Comparison of ENCODE assay signal across 24 cellular contexts in genomic region chrX:106931831-106932491, GRCh38. TPM values are rescaled to one million over a fixed set of nuclear protein-coding genes. Genes with fewer than 3 reads are reported as not detected.
A peak's percentile ranks its signal among the peaks of the same experiment; 100 is the strongest.
DNase-seq lines count a peak whose midpoint lies in the region; ATAC-seq and TF ChIP-seq lines count a peak whose summit lies in the region.
"Had no signal": no experiment of that assay in that cellular context is flagged by ENCODE, and none has a peak within 500 bp of the region (broad histone marks: within the 10 kb centered on the region; RNA-seq: fewer than 3 reads in every experiment).

No MANE protein-coding gene starts in this region.

- intact Hi-C loops in sciatic nerve (cut with DNase I), result no loop called here

- no peaks in the 10 kb centered on the region for H3K36me3 ChIP-seq in Peyer's patch
- H3K36me3 ChIP-seq: esophagus muscularis mucosa, left lung, right atrium auricular region had no signal

- peak; percentile 66 for ATAC-seq in sciatic nerve
- ATAC-seq: stimulated activated naive B cell treated with anti-CD40 and anti-IgM and Interleukin-4, amounts not matched to agents 10 μg/mL and 1 μg/mL and 100 μg/mL, for 72 hours had no signal

- H3K9me3 ChIP-seq in Peyer's patch, result no peaks in the 10 kb centered on the region
- H3K9me3 ChIP-seq: esophagus muscularis mucosa, left lung, right atrium auricular region had no signal

- peak overlapping the region in 1 of 4 donors; percentile 8 for H3K4me3 ChIP-seq in Peyer's patch
- H3K4me3 ChIP-seq: esophagus muscularis mucosa, left lung, right atrium auricular region had no signal

- TF ChIP-seq CTCF in Peyer's patch (IDR thresholded peaks at IDR 0.05), result no peak

- peak; percentile 48 for DNase-seq in EH (ENCODE audit: low read depth)
- no peak for DNase-seq in Peyer's patch
- peak; percentile 57 for DNase-seq in iris pigment epithelial cell (ENCODE audit: low read depth)
- no peak for DNase-seq in sciatic nerve (ENCODE audit: low spot score)
- no peak for DNase-seq in stimulated activated CD4-positive, alpha-beta T cell treated with anti-CD3 and anti-CD28 coated beads, Interleukin-2, amount 100 ng/mL, for 48 hours
- DNase-seq in hypothalamus (lab: John Stamatoyannopoulos, UW), result no peak
- DNase-seq in activated naive CD4-positive, alpha-beta T cell treated with Interleukin-2 at 50 U/mL for 16 hours, result no peak
- DNase-seq: activated B cell treated with CpG ODN at 0.5 μM for 24 hours; activated CD4-positive, alpha-beta memory T cell treated with anti-CD3 and anti-CD28 coated beads, Interleukin-2, amount 10 ng/mL, durations not matched to agents 7 days and 5 days; activated naive CD4-positive, alpha-beta T cell treated with anti-CD3 and anti-CD28 coated beads, Interleukin-2, amount 10 ng/mL, durations not matched to agents 7 days and 5 days; aorta; CD4-positive, alpha-beta memory T cell; cerebellar nuclear complex; DND-41; effector memory CD4-positive, alpha-beta T cell; left lung; NCI-H1105 treated with DMSO at 0.1 percent for 48 hours; stimulated activated naive B cell treated with anti-CD40 and anti-IgM and Interleukin-4, amounts not matched to agents 10 μg/mL and 1 μg/mL and 100 μg/mL, for 72 hours; T1000 had no signal

- TF ChIP-seq POLR2A in Peyer's patch (IDR thresholded peaks at IDR 0.05), result no peak

- no peaks in the 10 kb centered on the region for H3K27me3 ChIP-seq in Peyer's patch
- H3K27me3 ChIP-seq: esophagus muscularis mucosa, right atrium auricular region had no signal

- H3K27ac ChIP-seq in Peyer's patch, result peak overlapping the region in 3 of 4 donors; percentile 43 to 76 (median 68)
- H3K27ac ChIP-seq: esophagus muscularis mucosa, left lung, right atrium auricular region had no signal

- H3K4me1 ChIP-seq in Peyer's patch, result peaks cover 0 to 7% (median 0%) of the 10 kb centered on the region in 4 donors
- H3K4me1 ChIP-seq: esophagus muscularis mucosa had no signal

RNA-seq across cellular contexts. Expression of gene CLDN2, which starts 11.8 kb away (rescaled TPM):
- total RNA-seq in Peyer's patch (10 to 100 TPM in 3 of 4 donors, 1 to 10 TPM in 1; 9.9 to 86.5 (median 36.0) TPM), sciatic nerve (not detected)
- total RNA-seq: activated B cell treated with CpG ODN at 0.5 μM for 24 hours; activated CD4-positive, alpha-beta memory T cell treated with anti-CD3 and anti-CD28 coated beads, Interleukin-2, amount 10 ng/mL, durations not matched to agents 7 days and 5 days; aorta; CD4-positive, alpha-beta memory T cell; glomerular endothelial cell; NCI-H460; right atrium auricular region; RPMI7951 had no signal

RNA-seq across cellular contexts. Expression of gene RIPPLY1, which starts 28.8 kb away (rescaled TPM):
- total RNA-seq in Peyer's patch (not detected), sciatic nerve (0.40 TPM)
- total RNA-seq: activated B cell treated with CpG ODN at 0.5 μM for 24 hours; activated CD4-positive, alpha-beta memory T cell treated with anti-CD3 and anti-CD28 coated beads, Interleukin-2, amount 10 ng/mL, durations not matched to agents 7 days and 5 days; aorta; CD4-positive, alpha-beta memory T cell; esophagus muscularis mucosa; glomerular endothelial cell; left lung; NCI-H460; right atrium auricular region; RPMI7951 had no signal

Comparison
In these comparisons a context has a peak if more than half of its experiments do, and no peak if none do; other contexts are left out.
1. DNase-seq: peak in EH (single experiment) and iris pigment epithelial cell (single experiment); none in Peyer's patch (0 of 3), sciatic nerve (single experiment), stimulated activated CD4-positive, alpha-beta T cell treated with anti-CD3 and anti-CD28 coated beads, Interleukin-2, amount 100 ng/mL, for 48 hours (0 of 2), hypothalamus (0 of 51) and activated naive CD4-positive, alpha-beta T cell treated with Interleukin-2 at 50 U/mL for 16 hours (single experiment).
2. RNA of gene CLDN2, which starts 11.8 kb away (total RNA-seq): 9.9 to 86.5 TPM in Peyer's patch; not detected in sciatic nerve (single experiment); every median in the first group is over 10 times any median in the second.